7 cellular contexts compared by ENCODE assay signal in genomic region chr6:5003604-5004372, GRCh38. TPM values are rescaled to one million over a fixed set of nuclear protein-coding genes. Genes with fewer than 3 reads are reported as not detected.
DNase-seq lines count a peak whose midpoint lies in the region; ATAC-seq and TF ChIP-seq lines count a peak whose summit lies in the region.

A gene with protein sequence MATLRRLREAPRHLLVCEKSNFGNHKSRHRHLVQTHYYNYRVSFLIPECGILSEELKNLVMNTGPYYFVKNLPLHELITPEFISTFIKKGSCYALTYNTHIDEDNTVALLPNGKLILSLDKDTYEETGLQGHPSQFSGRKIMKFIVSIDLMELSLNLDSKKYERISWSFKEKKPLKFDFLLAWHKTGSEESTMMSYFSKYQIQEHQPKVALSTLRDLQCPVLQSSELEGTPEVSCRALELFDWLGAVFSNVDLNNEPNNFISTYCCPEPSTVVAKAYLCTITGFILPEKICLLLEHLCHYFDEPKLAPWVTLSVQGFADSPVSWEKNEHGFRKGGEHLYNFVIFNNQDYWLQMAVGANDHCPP (minus strand): TSS chr6:5004037. CDS start chr6:5004002, 35 bp downstream.

- DNase-seq in NCI-H187 treated with DMSO at 0.1 percent for 48 hours (lab: John Stamatoyannopoulos, UW) (peak; percentile 86), T-helper 22 cell (ENCODE audit: low read depth) (peak; percentile 96), astrocyte of the cerebellum (ENCODE audit: low read depth) (peak; percentile 93), hepatocyte (ENCODE audit: low spot score) (peak; percentile 98), retina (peak; percentile 100)

- H2AFZ ChIP-seq in hepatocyte: peak within 1 kb of the TSS; percentile 89

- WGBS in hepatocyte (ENCODE audit: low lambda C conversion rate, missing lambda C conversion rate): under 1% methylated on average over 41 of the region's 64 CpGs

- no peaks in the 10 kb centered on the region for H3K36me3 ChIP-seq in hepatocyte (replicated peaks; ENCODE audit: insufficient read depth, low read depth)

- ATAC-seq in GM18502 (IDR thresholded peaks at IDR 0.05; ENCODE audit: poor library complexity, unreplicated experiment) (peak; percentile 95), HG02970 (IDR thresholded peaks at IDR 0.05; ENCODE audit: low FRiP score, unreplicated experiment) (peak; percentile 99)

- H3K4me3 ChIP-seq in astrocyte of the cerebellum (ENCODE audit: low read depth, low read length) (peak within 1 kb of the TSS; percentile 70), hepatocyte (peak within 1 kb of the TSS; percentile 92)

- H3K79me2 ChIP-seq in hepatocyte: no peaks in the 10 kb centered on the region

- peak; percentile 83 for TF ChIP-seq CTCF in astrocyte of the cerebellum (IDR thresholded peaks at IDR 0.05; ENCODE audit: low read depth, low read length, missing control alignments)
- peak; percentile 92 for TF ChIP-seq CTCF in hepatocyte (IDR thresholded peaks at IDR 0.05; ENCODE audit: poor library complexity)

- H3K4me1 ChIP-seq in hepatocyte (ENCODE audit: insufficient read depth): no peaks in the 10 kb centered on the region

- H3K27me3 ChIP-seq in hepatocyte: no peaks in the 10 kb centered on the region

- no peaks in the 10 kb centered on the region for H3K9me3 ChIP-seq in hepatocyte (ENCODE audit: low read depth)

- peak within 1 kb of the TSS; percentile 86 for H3K27ac ChIP-seq in hepatocyte

- H3K9me2 ChIP-seq in hepatocyte (replicated peaks; ENCODE audit: insufficient read depth): no peaks in the 10 kb centered on the region

- peak within 1 kb of the TSS; percentile 77 for H3K4me2 ChIP-seq in hepatocyte

- in situ Hi-C loops in astrocyte of the cerebellum (cut with HindIII; ENCODE audit: low sequenced_read_pairs): no loop called here

- H4K20me1 ChIP-seq in hepatocyte (ENCODE audit: insufficient read depth, poor library complexity, severe bottlenecking): no peaks in the 10 kb centered on the region

RNA-seq across cellular contexts. Expression of the gene that starts here (rescaled TPM):
- 6.3 and 24.8 TPM in 2 replicates for total RNA-seq in hepatocyte
- polyA plus RNA-seq in hepatocyte: 7.1 and 17.7 TPM in 2 replicates

Comparison
In these comparisons a context has a peak if more than half of its experiments do, and no peak if none do; other contexts are left out.
1. Peak in every context shown above with its lines: DNase-seq, ATAC-seq, H3K4me3 ChIP-seq and H3K27ac ChIP-seq.